Comparison of ENCODE assay signal across 10 cellular contexts in the genomic region with DNA sequence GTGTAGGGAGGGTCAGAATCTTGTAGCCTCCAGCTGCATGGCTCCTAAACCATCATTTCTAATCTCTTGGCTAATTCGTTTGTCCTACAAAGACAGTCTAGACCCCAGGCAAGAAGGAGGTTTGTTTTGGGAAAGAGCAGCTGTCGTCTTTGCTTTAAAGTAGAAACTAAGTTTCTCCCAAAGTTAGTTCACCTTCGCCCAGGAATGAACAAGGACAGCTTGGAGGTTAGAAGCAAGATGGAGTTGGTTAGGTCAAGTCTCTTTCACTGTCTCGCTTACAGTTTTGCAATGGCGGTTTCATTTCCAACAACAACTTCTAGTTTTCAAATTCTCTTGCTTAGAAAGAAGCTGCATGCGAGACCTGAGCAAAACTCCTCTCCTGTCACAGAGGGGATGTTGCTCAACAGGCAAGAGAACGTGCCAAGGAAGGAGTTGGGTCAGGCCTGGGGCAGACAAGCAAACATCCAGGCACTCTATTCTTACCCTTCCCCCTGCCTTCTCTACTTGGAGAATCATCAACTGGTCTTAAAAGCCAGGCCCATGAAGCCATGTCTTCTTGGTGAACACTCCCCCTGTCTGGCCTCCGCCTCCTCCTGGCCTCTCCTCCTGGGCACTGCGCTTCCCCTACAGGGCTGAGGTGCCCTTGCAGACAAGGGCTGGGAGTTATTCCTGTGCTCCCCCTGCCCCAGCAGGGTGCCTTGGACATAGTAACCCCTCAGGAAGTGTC. TPM values are rescaled to one million over a fixed set of nuclear protein-coding genes. Genes with fewer than 3 reads are reported as not detected.
DNase-seq lines count a peak whose midpoint lies in the region; ATAC-seq and TF ChIP-seq lines count a peak whose summit lies in the region.
"Had no signal": no experiment of that assay in that cellular context is flagged by ENCODE, and none has a peak within 500 bp of the region (broad histone marks: within the 10 kb centered on the region; RNA-seq: fewer than 3 reads in every experiment).

No MANE protein-coding gene starts in this region.

- DNase-seq in BE2C = no peak
- DNase-seq in NOMO-1 treated with dmso at 0.1 percent for 144 hours (lab: John Stamatoyannopoulos, UW; ENCODE audit: unreplicated experiment) = peak; percentile 96
- DNase-seq in endodermal cell = peak; percentile 67
- no peak for DNase-seq in lower lobe of right lung
- no peak for DNase-seq in activated T-cell treated with anti-CD3 and anti-CD28 coated beads, Interleukin-2, amount 50 U/mL, for 1 hour
- DNase-seq in stimulated activated CD4-positive, alpha-beta T cell treated with anti-CD3 and anti-CD28 coated beads, Interleukin-4, amount 100 ng/mL, for 1 hour = no peak
- DNase-seq in NCI-H1048 (lab: John Stamatoyannopoulos, UW) = no peak
- DNase-seq in activated CD8-positive, alpha-beta memory T cell treated with anti-CD3 and anti-CD28 coated beads, Interleukin-2, amount 50 U/mL, for 48 hours = no peak
- DNase-seq: activated naive CD4-positive, alpha-beta T cell treated with anti-CD3 and anti-CD28 coated beads for 36 hours had no signal

- H3K4me3 ChIP-seq in BE2C (ENCODE audit: low read depth, low read length) = no peak overlapping the region; the same call in 1 of the 2 replicates
- no peak overlapping the region for H3K4me3 ChIP-seq in endodermal cell (ENCODE audit: low read length)
- no peak overlapping the region for H3K4me3 ChIP-seq in lower lobe of right lung
- H3K4me3 ChIP-seq: ovary had no signal

- no peaks in the 10 kb centered on the region; the same call in 1 of the 2 replicates for H3K4me1 ChIP-seq in BE2C
- peaks cover 13% of the 10 kb centered on the region for H3K4me1 ChIP-seq in endodermal cell (ENCODE audit: control insufficient read depth, insufficient read depth, low read length)
- peaks cover 30% of the 10 kb centered on the region for H3K4me1 ChIP-seq in lower lobe of right lung

- no peaks in the 10 kb centered on the region for H3K9me3 Mint-ChIP-seq in endodermal cell
- H3K9me3 Mint-ChIP-seq: activated naive CD4-positive, alpha-beta T cell treated with anti-CD3 and anti-CD28 coated beads for 36 hours had no signal

- no peak overlapping the region for H3K27ac Mint-ChIP-seq in endodermal cell
- H3K27ac Mint-ChIP-seq: activated naive CD4-positive, alpha-beta T cell treated with anti-CD3 and anti-CD28 coated beads for 36 hours had no signal

- no peaks in the 10 kb centered on the region for H3K27me3 Mint-ChIP-seq in endodermal cell (ENCODE audit: insufficient read depth)

- WGBS in endodermal cell (ENCODE audit: insufficient coverage in 1 of 2, insufficient read length in 1 of 2), 2 experiments = 91 to 93% methylated on average over 8 to 9 of the region's 9 CpGs

- no peaks in the 10 kb centered on the region for H3K9me3 ChIP-seq in BE2C
- no peaks in the 10 kb centered on the region for H3K9me3 ChIP-seq in endodermal cell (ENCODE audit: control insufficient read depth, low read length)
- H3K9me3 ChIP-seq in lower lobe of right lung = no peaks in the 10 kb centered on the region
- H3K9me3 ChIP-seq: ovary had no signal

- H3K27ac ChIP-seq in endodermal cell (ENCODE audit: low read depth, low read length) (no peak overlapping the region), lower lobe of right lung (no peak overlapping the region)
- H3K27ac ChIP-seq: ovary had no signal

- peak; percentile 10; the same call in 1 of the 2 replicates for TF ChIP-seq CTCF in BE2C (IDR thresholded peaks at IDR 0.05; ENCODE audit: low read depth, low read length)
- TF ChIP-seq CTCF in endodermal cell (conservative IDR thresholded peaks at IDR 0.05) = peak; percentile 48
- no peak for TF ChIP-seq CTCF in lower lobe of right lung (IDR thresholded peaks at IDR 0.05)

- peak; percentile 22 to 37 for ATAC-seq in lower lobe of right lung

- intact Hi-C loops in lower lobe of right lung (cut with DNase I) = no loop called here

- no peak overlapping the region for H3K4me3 Mint-ChIP-seq in endodermal cell
- H3K4me3 Mint-ChIP-seq: activated naive CD4-positive, alpha-beta T cell treated with anti-CD3 and anti-CD28 coated beads for 36 hours had no signal

- H3K36me3 Mint-ChIP-seq in endodermal cell (ENCODE audit: low read depth) = no peaks in the 10 kb centered on the region

- H3K36me3 ChIP-seq in BE2C (no peaks in the 10 kb centered on the region), endodermal cell (ENCODE audit: control insufficient read depth, insufficient read depth, low read length) (no peaks in the 10 kb centered on the region), lower lobe of right lung (no peaks in the 10 kb centered on the region)
- H3K36me3 ChIP-seq: ovary had no signal

- H3K4me1 Mint-ChIP-seq in endodermal cell = peaks cover 30% of the 10 kb centered on the region

- H3K27me3 ChIP-seq in BE2C = no peaks in the 10 kb centered on the region
- no peaks in the 10 kb centered on the region for H3K27me3 ChIP-seq in endodermal cell (ENCODE audit: control insufficient read depth, insufficient read depth, low read length, poor library complexity, severe bottlenecking)
- no peaks in the 10 kb centered on the region for H3K27me3 ChIP-seq in lower lobe of right lung (ENCODE audit: low read depth)
- H3K27me3 ChIP-seq: ovary had no signal

- H3K9ac ChIP-seq in endodermal cell (ENCODE audit: extremely low read depth, low read length, poor library complexity, severe bottlenecking) = no peak overlapping the region

RNA-seq across cellular contexts. Expression of a gene that starts 57.6 kb away (rescaled TPM):
- polyA plus RNA-seq in BE2C (2012; ENCODE audit: insufficient read depth, insufficient read length, low read depth) = 11.3 TPM
- total RNA-seq in endodermal cell (10 to 100 TPM; 31.0 to 34.4 TPM), lower lobe of right lung (22.7 TPM)
- polyA plus RNA-seq in endodermal cell (2013, experiment 1 of 2) = 18.4 TPM
- polyA plus RNA-seq in endodermal cell (2013, experiment 2 of 2) = 22.1 TPM

Comparison
In these comparisons a context has a peak if more than half of its experiments do, and no peak if none do; other contexts are left out.
1. DNase-seq: peak in NOMO-1 treated with dmso at 0.1 percent for 144 hours (single experiment) and endodermal cell (single experiment); none in BE2C (single experiment), lower lobe of right lung (single experiment), activated T-cell treated with anti-CD3 and anti-CD28 coated beads, Interleukin-2, amount 50 U/mL, for 1 hour (single experiment), stimulated activated CD4-positive, alpha-beta T cell treated with anti-CD3 and anti-CD28 coated beads, Interleukin-4, amount 100 ng/mL, for 1 hour (single experiment), NCI-H1048 (single experiment) and activated CD8-positive, alpha-beta memory T cell treated with anti-CD3 and anti-CD28 coated beads, Interleukin-2, amount 50 U/mL, for 48 hours (single experiment).